ENCODE assay signal across 1 cellular context in genomic region chr17:44110823-44111633, GRCh38.
TF ChIP-seq lines count a peak whose summit lies in the region.

No MANE protein-coding gene starts in this region.

TF ChIP-seq in K562, 482 proteins besides CTCF, POLR2A, EP300 and RAD21 (continued from another document and continues in another):
- TF ChIP-seq KDM1A (IDR thresholded peaks at IDR 0.05) (peak in 1 of 2 experiments; percentile 58; a peak in 1 of 4 replicates), DNMT1 (IDR thresholded peaks at IDR 0.05) (no peak), DIDO1 (tag; IDR thresholded peaks at IDR 0.05; ENCODE audit: low read depth) (no peak), HES1 (IDR thresholded peaks at IDR 0.05; ENCODE audit: low read depth) (0 out of 2 replicates have a peak, but pooled peaks have one; percentile 31), TFAP4 (CRISPR knock-in tag; IDR thresholded peaks at IDR 0.05; ENCODE audit: borderline replicate concordance) (peak; percentile 93), ZNF143 (CRISPR knock-in tag; IDR thresholded peaks at IDR 0.05) (no peak), NBN (IDR thresholded peaks at IDR 0.05; ENCODE audit: low read depth) (0 out of 2 replicates have a peak, but pooled peaks have one; percentile 34), CEBPB (tag; IDR thresholded peaks at IDR 0.05) (no peak), MNT (conservative IDR thresholded peaks at IDR 0.05) (peak in 1 of 2 experiments; percentile 68; a peak in 2 of 4 replicates), GABPB1 (CRISPR knock-in tag; IDR thresholded peaks at IDR 0.05) (peak; percentile 33; the same call in 1 of the 2 replicates), NFIC (IDR thresholded peaks at IDR 0.05) (peak; percentile 98), ELK1 (CRISPR knock-in tag; IDR thresholded peaks at IDR 0.05) (no peak), ZNF232 (CRISPR knock-in tag; IDR thresholded peaks at IDR 0.05) (no peak), PHF8 (IDR thresholded peaks at IDR 0.05; ENCODE audit: borderline replicate concordance, low read length) (peak; percentile 11; the same call in 1 of the 2 replicates), ARID1B (IDR thresholded peaks at IDR 0.05) (peak; percentile 48), NCOR1 (IDR thresholded peaks at IDR 0.05) (peak; percentile 82), HLTF (IDR thresholded peaks at IDR 0.05) (no peak), ETV6 (IDR thresholded peaks at IDR 0.05; ENCODE audit: borderline replicate concordance in 1 of 2, low read depth in 2 of 2, low read length in 1 of 2) (no peak; a peak in 1 of 4 replicates), ETV6 (CRISPR knock-in tag; IDR thresholded peaks at IDR 0.05; ENCODE audit: borderline replicate concordance) (no peak), TAF1 (IDR thresholded peaks at IDR 0.05; ENCODE audit: control insufficient read depth, extremely low read depth, insufficient read depth, low read length, severe bottlenecking) (peak; percentile 31), BRD9 (IDR thresholded peaks at IDR 0.05; ENCODE audit: low read depth, partially characterized antibody) (no peak), ZNF140 (CRISPR knock-in tag; IDR thresholded peaks at IDR 0.05) (no peak), CC2D1A (IDR thresholded peaks at IDR 0.05) (no peak), MYC (IDR thresholded peaks at IDR 0.05; ENCODE audit: low read depth, low read length) (peak; percentile 71), MYC (CRISPR knock-in tag; IDR thresholded peaks at IDR 0.05; ENCODE audit: borderline replicate concordance, low read depth) (no peak), RBM22 (IDR thresholded peaks at IDR 0.05; ENCODE audit: low read depth, low read length, poor library complexity, severe bottlenecking) (peak; percentile 27), ZBTB1 (CRISPR knock-in tag; IDR thresholded peaks at IDR 0.05; ENCODE audit: borderline replicate concordance, low read depth) (no peak), ZNF740 (CRISPR knock-in tag; IDR thresholded peaks at IDR 0.05) (peak; percentile 95), ZNF740 (tag; IDR thresholded peaks at IDR 0.05) (peak in 1 of 2 experiments; percentile 80; a peak in 2 of 4 replicates), POLR2G (IDR thresholded peaks at IDR 0.05; ENCODE audit: low read depth, low read length) (peak; percentile 79), CBFA2T3 (IDR thresholded peaks at IDR 0.05) (peak; percentile 50), ZFX (CRISPR knock-in tag; IDR thresholded peaks at IDR 0.05) (peak; percentile 41; the same call in 1 of the 2 replicates), ATF2 (CRISPR knock-in tag; IDR thresholded peaks at IDR 0.05) (no peak), BCLAF1 (IDR thresholded peaks at IDR 0.05; ENCODE audit: borderline replicate concordance in 1 of 2, control insufficient read depth in 1 of 2, low read depth in 2 of 2, low read length in 1 of 2) (no peak), ETV5 (CRISPR knock-in tag; IDR thresholded peaks at IDR 0.05; ENCODE audit: low read depth) (peak; percentile 59; the same call in 1 of the 2 replicates), SRF (CRISPR knock-in tag; IDR thresholded peaks at IDR 0.05) (0 out of 4 replicates have a peak, but pooled peaks of 1 of the 2 experiments have one; percentile 31), ZNF184 (CRISPR knock-in tag; IDR thresholded peaks at IDR 0.05) (no peak), VEZF1 (CRISPR knock-in tag; IDR thresholded peaks at IDR 0.05) (peak; percentile 98), KAT7 (CRISPR knock-in tag; IDR thresholded peaks at IDR 0.05; ENCODE audit: borderline replicate concordance) (no peak), ATF6 (CRISPR knock-in tag; IDR thresholded peaks at IDR 0.05) (no peak), NEUROD1 (IDR thresholded peaks at IDR 0.05; ENCODE audit: borderline replicate concordance, low read depth, low read length, partially characterized antibody) (peak; percentile 35), FIP1L1 (IDR thresholded peaks at IDR 0.05; ENCODE audit: low read depth, low read length, poor library complexity, severe bottlenecking) (peak; percentile 32), NR2C2 (CRISPR knock-in tag; IDR thresholded peaks at IDR 0.05) (0 out of 2 replicates have a peak, but pooled peaks have one; percentile 26), NR2C2 (tag; IDR thresholded peaks at IDR 0.05) (no peak), CBFA2T2 (conservative IDR thresholded peaks at IDR 0.05) (peak; percentile 34; the same call in 1 of the 2 replicates), ZNF280A (IDR thresholded peaks at IDR 0.05; ENCODE audit: low read depth, partially characterized antibody) (no peak), XRCC5 (IDR thresholded peaks at IDR 0.05; ENCODE audit: low read depth, low read length) (0 out of 2 replicates have a peak, but pooled peaks have one; percentile 57), ZFP91 (CRISPR knock-in tag; IDR thresholded peaks at IDR 0.05) (no peak), CREM (IDR thresholded peaks at IDR 0.05; ENCODE audit: low read depth) (peak; percentile 23), BHLHE40 (IDR thresholded peaks at IDR 0.05; ENCODE audit: low read length) (peak; percentile 73), ATF7 (IDR thresholded peaks at IDR 0.05) (peak; percentile 43; the same call in 1 of the 2 replicates), RCOR1 (IDR thresholded peaks at IDR 0.05; ENCODE audit: borderline replicate concordance in 1 of 2, low read depth in 2 of 2, low read length in 2 of 2) (peak in 1 of 2 experiments; percentile 25; a peak in 1 of 4 replicates), SREBF2 (CRISPR knock-in tag; IDR thresholded peaks at IDR 0.05) (no peak)
